ENCODE assay signal across 1 cellular context in genomic region chr11:30311189-30311588, GRCh38.
TF ChIP-seq lines count a peak whose summit lies in the region.

No MANE protein-coding gene starts in this region.

TF ChIP-seq in K562, 482 proteins besides CTCF, POLR2A, EP300 and RAD21 (continued from another document):
- no peak for TF ChIP-seq ZNF318 (IDR thresholded peaks at IDR 0.05; ENCODE audit: borderline replicate concordance in 1 of 2, low read depth in 1 of 2)
- no peak for TF ChIP-seq ETV1 (tag; conservative IDR thresholded peaks at IDR 0.05; ENCODE audit: low read depth)
TF ChIP-seq in K562: peak in this region for 1.
